1 cellular context compared by ENCODE assay signal in genomic region chr5:24208540-24209141, GRCh38.
TF ChIP-seq lines count a peak whose summit lies in the region.

No MANE protein-coding gene starts in this region.

TF ChIP-seq in WTC11, 78 proteins besides CTCF, POLR2A, EP300 and RAD21 (continued from another document):
- TF ChIP-seq, protein P1, sequence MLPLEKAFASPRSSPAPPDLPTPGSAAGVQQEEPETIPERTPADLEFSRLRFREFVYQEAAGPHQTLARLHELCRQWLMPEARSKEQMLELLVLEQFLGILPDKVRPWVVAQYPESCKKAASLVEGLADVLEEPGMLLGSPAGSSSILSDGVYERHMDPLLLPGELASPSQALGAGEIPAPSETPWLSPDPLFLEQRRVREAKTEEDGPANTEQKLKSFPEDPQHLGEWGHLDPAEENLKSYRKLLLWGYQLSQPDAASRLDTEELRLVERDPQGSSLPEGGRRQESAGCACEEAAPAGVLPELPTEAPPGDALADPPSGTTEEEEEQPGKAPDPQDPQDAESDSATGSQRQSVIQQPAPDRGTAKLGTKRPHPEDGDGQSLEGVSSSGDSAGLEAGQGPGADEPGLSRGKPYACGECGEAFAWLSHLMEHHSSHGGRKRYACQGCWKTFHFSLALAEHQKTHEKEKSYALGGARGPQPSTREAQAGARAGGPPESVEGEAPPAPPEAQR (CRISPR knock-in tag; IDR thresholded peaks at IDR 0.05): no peak
